In genomic region chr2:70282439-70282838, GRCh38 we compare ENCODE assay signal across 18 cellular contexts.
"Had no signal": no experiment of that assay in that cellular context is flagged by ENCODE, and none has a peak within 500 bp of the region (broad histone marks: within the 10 kb centered on the region; RNA-seq: fewer than 3 reads in every experiment).

No MANE protein-coding gene starts in this region.

- H3K27me3 Mint-ChIP-seq: activated CD4-positive, alpha-beta T cell treated with anti-CD3 and anti-CD28 coated beads, Interleukin-2, amount 10 ng/mL, durations not matched to agents 24 days and 14 days; activated CD8-positive, alpha-beta memory T cell treated with anti-CD3 and anti-CD28 coated beads, Interleukin-2, amount 10 ng/mL, durations not matched to agents 7 days and 5 days; memory B cell; progenitor cell of endocrine pancreas; type B pancreatic cell had no signal

- H3K9me3 ChIP-seq: colonic mucosa, gastroesophageal sphincter, left lung had no signal

- H3K4me3 ChIP-seq: colonic mucosa, gastroesophageal sphincter, left lung, skin epidermis had no signal

- ATAC-seq: activated CD8-positive, alpha-beta memory T cell treated with anti-CD3 and anti-CD28 coated beads, Interleukin-2, amount 10 ng/mL, durations not matched to agents 7 days and 5 days; gastroesophageal sphincter; left lung; stimulated activated naive CD8-positive, alpha-beta T cell treated with anti-CD3 and anti-CD28 coated beads, Interleukin-15, Interleukin-2, amounts not matched to agents 100 U/mL and 50 U/mL, for 24 hours; WTC11 had no signal

- H3K4me1 ChIP-seq: colonic mucosa had no signal

- H3K27ac Mint-ChIP-seq: activated CD8-positive, alpha-beta memory T cell treated with anti-CD3 and anti-CD28 coated beads, Interleukin-2, amount 10 ng/mL, durations not matched to agents 7 days and 5 days; memory B cell; progenitor cell of endocrine pancreas; type B pancreatic cell; WTC11 had no signal

- H3K9me3 Mint-ChIP-seq: activated CD4-positive, alpha-beta T cell treated with anti-CD3 and anti-CD28 coated beads, Interleukin-2, amount 10 ng/mL, durations not matched to agents 24 days and 14 days; memory B cell; nephron progenitor cell; type B pancreatic cell; WTC11 had no signal

- DNase-seq: activated CD4-positive, alpha-beta T cell treated with anti-CD3 and anti-CD28 coated beads, Interleukin-2, amount 10 ng/mL, durations not matched to agents 24 days and 14 days; activated CD8-positive, alpha-beta memory T cell treated with anti-CD3 and anti-CD28 coated beads, Interleukin-2, amount 10 ng/mL, durations not matched to agents 7 days and 5 days; activated T-cell treated with anti-CD3 and anti-CD28 coated beads, Interleukin-2, amount 50 U/mL, for 1 hour; caudate nucleus; colonic mucosa; islet precursor cell; left lung; nephron progenitor cell; right cardiac atrium; stimulated activated CD4-positive, alpha-beta T cell treated with anti-CD3 and anti-CD28 coated beads, Interleukin-4, amount 100 ng/mL, for 24 hours; stimulated activated naive CD8-positive, alpha-beta T cell treated with anti-CD3 and anti-CD28 coated beads, Interleukin-15, Interleukin-2, amounts not matched to agents 100 U/mL and 50 U/mL, for 24 hours; T-helper 2 cell had no signal

- H3K27me3 ChIP-seq: colonic mucosa, gastroesophageal sphincter, left lung had no signal

- H3K27ac ChIP-seq: colonic mucosa, gastroesophageal sphincter, left lung had no signal

- H3K4me3 Mint-ChIP-seq: activated CD4-positive, alpha-beta T cell treated with anti-CD3 and anti-CD28 coated beads, Interleukin-2, amount 10 ng/mL, durations not matched to agents 24 days and 14 days; activated CD8-positive, alpha-beta memory T cell treated with anti-CD3 and anti-CD28 coated beads, Interleukin-2, amount 10 ng/mL, durations not matched to agents 7 days and 5 days; memory B cell; nephron progenitor cell; type B pancreatic cell; WTC11 had no signal

- H3K4me1 Mint-ChIP-seq: nephron progenitor cell, WTC11 had no signal
